1 cellular context compared by ENCODE assay signal in the genomic region with DNA sequence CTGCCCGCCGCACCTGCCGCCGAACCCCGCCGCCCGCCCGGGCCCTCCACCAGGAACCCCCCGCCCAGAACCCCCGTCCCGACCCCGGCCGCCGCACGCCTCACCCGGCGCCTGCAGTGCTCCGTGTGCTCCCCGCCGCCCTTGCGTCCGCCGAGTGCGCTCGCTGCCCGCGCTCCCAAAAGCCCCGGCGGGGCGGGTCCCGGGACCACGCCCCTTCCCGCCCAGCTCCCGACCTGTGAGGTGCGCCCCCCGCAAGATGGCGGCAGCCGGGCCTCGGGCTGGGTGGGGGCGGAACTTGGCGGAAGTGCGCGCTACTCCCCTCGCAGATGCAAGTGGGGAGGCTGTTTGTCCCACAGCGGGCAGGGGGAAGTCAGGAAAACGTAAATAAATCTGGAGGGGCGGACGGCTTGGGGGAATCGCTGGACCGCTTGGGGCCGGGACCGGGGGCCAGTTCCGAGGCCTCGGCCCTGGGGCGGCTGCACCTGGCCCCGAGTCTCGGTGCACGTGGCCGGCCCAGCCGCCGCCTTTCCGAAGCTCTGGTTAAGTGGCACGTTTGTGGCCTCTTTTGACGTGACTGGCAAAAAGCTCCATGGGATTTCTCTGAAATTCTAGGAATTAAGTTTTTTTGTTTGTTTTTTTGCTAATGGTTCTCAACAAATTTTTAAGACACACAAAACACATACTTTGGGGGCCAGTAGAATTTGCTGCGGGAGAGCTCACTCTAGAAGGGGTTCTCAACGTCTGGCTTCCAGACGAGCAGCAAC.
TF ChIP-seq lines count a peak whose summit lies in the region.

Gene EZR (minus strand): TSS at position 156 of the 764 bp plus-strand sequence. CDS start 1,275 bp downstream, outside the sequence.

TF ChIP-seq in K562, 482 proteins besides CTCF, POLR2A, EP300 and RAD21 (continued from another document and continues in another):
- TF ChIP-seq, protein P1, sequence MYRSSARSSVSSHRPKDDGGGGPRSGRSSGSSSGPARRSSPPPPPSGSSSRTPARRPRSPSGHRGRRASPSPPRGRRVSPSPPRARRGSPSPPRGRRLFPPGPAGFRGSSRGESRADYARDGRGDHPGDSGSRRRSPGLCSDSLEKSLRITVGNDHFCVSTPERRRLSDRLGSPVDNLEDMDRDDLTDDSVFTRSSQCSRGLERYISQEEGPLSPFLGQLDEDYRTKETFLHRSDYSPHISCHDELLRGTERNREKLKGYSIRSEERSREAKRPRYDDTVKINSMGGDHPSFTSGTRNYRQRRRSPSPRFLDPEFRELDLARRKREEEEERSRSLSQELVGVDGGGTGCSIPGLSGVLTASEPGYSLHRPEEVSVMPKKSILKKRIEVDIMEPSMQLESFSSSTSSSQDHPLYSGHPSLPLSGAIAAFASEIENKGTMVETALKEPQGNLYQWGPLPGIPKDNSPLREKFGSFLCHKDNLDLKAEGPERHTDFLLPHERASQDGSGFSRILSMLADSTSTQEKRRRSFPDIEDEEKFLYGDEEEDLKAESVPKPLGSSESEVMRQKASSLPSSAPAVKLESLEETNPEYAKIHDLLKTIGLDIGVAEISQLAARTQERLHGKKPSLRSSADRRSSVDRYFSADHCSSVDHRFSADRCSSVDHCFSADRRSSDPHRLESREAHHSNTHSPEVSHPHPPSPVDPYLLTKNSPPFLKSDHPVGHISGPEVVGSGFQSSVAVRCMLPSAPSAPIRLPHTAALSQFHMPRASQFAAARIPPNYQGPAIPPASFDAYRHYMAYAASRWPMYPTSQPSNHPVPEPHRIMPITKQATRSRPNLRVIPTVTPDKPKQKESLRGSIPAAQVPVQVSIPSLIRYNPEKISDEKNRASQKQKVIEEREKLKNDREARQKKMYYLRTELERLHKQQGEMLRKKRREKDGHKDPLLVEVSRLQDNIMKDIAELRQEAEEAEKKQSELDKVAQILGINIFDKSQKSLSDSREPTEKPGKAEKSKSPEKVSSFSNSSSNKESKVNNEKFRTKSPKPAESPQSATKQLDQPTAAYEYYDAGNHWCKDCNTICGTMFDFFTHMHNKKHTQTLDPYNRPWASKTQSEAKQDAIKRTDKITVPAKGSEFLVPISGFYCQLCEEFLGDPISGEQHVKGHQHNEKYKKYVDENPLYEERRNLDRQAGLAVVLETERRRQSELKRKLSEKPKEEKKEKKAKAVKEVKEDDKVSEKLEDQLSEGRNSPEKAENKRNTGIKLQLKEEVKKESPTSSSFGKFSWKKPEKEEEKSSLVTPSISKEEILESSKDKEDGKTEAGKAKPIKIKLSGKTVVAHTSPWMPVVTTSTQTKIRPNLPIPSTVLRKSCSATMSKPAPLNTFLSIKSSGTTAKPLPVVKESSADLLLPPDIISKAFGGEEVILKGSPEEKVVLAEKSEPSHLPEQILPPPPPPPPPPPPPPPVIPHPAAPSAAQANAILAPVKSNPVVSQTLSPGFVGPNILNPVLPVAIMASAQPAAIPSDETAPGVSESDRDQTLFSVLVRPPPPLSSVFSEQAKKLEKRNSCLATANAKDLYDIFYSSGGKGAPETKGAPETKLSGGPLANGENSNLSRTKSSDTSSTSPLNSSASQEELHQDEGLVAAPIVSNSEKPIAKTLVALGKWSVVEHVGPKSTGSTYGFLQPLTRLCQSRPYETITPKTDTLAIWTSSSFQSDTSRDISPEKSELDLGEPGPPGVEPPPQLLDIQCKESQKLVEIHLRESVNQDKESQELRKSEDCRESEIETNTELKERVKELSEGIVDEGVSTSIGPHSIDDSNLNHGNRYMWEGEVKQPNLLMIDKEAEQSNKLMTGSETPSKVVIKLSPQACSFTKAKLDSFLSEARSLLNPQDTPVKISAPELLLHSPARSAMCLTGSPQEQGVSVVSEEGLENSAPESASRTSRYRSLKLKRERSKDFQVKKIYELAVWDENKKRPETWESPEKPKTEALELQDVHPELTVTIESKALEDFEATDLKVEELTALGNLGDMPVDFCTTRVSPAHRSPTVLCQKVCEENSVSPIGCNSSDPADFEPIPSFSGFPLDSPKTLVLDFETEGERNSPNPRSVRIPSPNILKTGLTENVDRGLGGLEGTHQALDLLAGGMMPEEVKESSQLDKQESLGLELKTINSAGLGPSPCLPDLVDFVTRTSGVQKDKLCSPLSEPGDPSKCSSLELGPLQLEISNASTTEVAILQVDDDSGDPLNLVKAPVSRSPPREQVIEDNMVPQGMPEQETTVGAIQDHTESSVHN (IDR thresholded peaks at IDR 0.05; ENCODE audit: borderline replicate concordance in 1 of 2, low read depth in 1 of 2) = no peak
- TF ChIP-seq PRMT5 (CRISPR knock-in tag; IDR thresholded peaks at IDR 0.05) (peak; percentile 92), ETS2 (tag; IDR thresholded peaks at IDR 0.05; ENCODE audit: borderline replicate concordance, poor library complexity, severe bottlenecking) (no peak), POLR2H (tag; IDR thresholded peaks at IDR 0.05; ENCODE audit: low read depth) (peak; percentile 86), U2AF2 (optimal IDR thresholded peaks at IDR 0.05; ENCODE audit: low read depth, low read length) (no peak), BCOR (IDR thresholded peaks at IDR 0.05) (peak; percentile 26; the same call in 1 of the 2 replicates), MYBL2 (IDR thresholded peaks at IDR 0.05; ENCODE audit: low read depth) (no peak), MYBL2 (CRISPR knock-in tag; IDR thresholded peaks at IDR 0.05; ENCODE audit: borderline replicate concordance) (no peak), E2F8 (IDR thresholded peaks at IDR 0.05; ENCODE audit: low read depth, partially characterized antibody) (no peak), CBFA2T3 (IDR thresholded peaks at IDR 0.05) (peak; percentile 36; the same call in 1 of the 2 replicates), PCBP1 (IDR thresholded peaks at IDR 0.05; ENCODE audit: low read depth, low read length, poor library complexity, severe bottlenecking) (peak; percentile 62), FIP1L1 (IDR thresholded peaks at IDR 0.05; ENCODE audit: low read depth, low read length, poor library complexity, severe bottlenecking) (peak; percentile 43), RBM14 (IDR thresholded peaks at IDR 0.05; ENCODE audit: borderline replicate concordance, insufficient read depth, low read depth, low read length) (no peak), MTA2 (IDR thresholded peaks at IDR 0.05; ENCODE audit: low read depth) (no peak), ZNF197 (CRISPR knock-in tag; IDR thresholded peaks at IDR 0.05; ENCODE audit: low read depth) (peak; percentile 57; the same call in 1 of the 2 replicates), SIX5 (IDR thresholded peaks at IDR 0.05; ENCODE audit: borderline replicate concordance in 1 of 2, insufficient read depth in 1 of 2, low read depth in 1 of 2, low read length in 2 of 2) (no peak), CHAMP1 (IDR thresholded peaks at IDR 0.05) (peak; percentile 53; the same call in 1 of the 2 replicates), ZNF316 (IDR thresholded peaks at IDR 0.05) (no peak), RBFOX2 (IDR thresholded peaks at IDR 0.05; ENCODE audit: low read depth, low read length) (peak; percentile 94), ATF7 (IDR thresholded peaks at IDR 0.05) (peak; percentile 42; the same call in 1 of the 2 replicates), PTRF (tag; IDR thresholded peaks at IDR 0.05) (no peak), ESRRB (CRISPR knock-in tag; IDR thresholded peaks at IDR 0.05; ENCODE audit: borderline replicate concordance) (no peak), DACH1 (IDR thresholded peaks at IDR 0.05; ENCODE audit: partially characterized antibody) (peak; percentile 21), POLR3A (IDR thresholded peaks at IDR 0.05; ENCODE audit: borderline replicate concordance, extremely low read depth, insufficient read depth, insufficient read length) (no peak), ELF1 (tag; IDR thresholded peaks at IDR 0.05) (peak; percentile 87), ZBTB1 (CRISPR knock-in tag; IDR thresholded peaks at IDR 0.05; ENCODE audit: borderline replicate concordance, low read depth) (peak; percentile 74), PTBP1 (IDR thresholded peaks at IDR 0.05; ENCODE audit: low read depth, low read length) (no peak), NFATC3 (IDR thresholded peaks at IDR 0.05) (no peak), ZNF133 (CRISPR knock-in tag; IDR thresholded peaks at IDR 0.05) (no peak), ZNF41 (CRISPR knock-in tag; conservative IDR thresholded peaks at IDR 0.05) (no peak; the same call in 1 of the 2 replicates), ARID3B (CRISPR knock-in tag; IDR thresholded peaks at IDR 0.05; ENCODE audit: borderline replicate concordance) (no peak)
- TF ChIP-seq, protein P2, sequence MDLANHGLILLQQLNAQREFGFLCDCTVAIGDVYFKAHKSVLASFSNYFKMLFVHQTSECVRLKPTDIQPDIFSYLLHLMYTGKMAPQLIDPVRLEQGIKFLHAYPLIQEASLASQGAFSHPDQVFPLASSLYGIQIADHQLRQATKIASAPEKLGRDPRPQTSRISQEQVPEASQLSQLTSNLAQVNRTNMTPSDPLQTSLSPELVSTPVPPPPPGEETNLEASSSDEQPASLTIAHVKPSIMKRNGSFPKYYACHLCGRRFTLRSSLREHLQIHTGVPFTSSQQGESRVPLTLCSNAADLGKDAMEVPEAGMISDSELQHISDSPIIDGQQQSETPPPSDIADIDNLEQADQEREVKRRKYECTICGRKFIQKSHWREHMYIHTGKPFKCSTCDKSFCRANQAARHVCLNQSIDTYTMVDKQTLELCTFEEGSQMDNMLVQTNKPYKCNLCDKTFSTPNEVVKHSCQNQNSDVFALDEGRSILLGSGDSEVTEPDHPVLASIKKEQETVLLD (IDR thresholded peaks at IDR 0.05) = peak; percentile 53; the same call in 1 of the 2 replicates
- TF ChIP-seq, protein P3, sequence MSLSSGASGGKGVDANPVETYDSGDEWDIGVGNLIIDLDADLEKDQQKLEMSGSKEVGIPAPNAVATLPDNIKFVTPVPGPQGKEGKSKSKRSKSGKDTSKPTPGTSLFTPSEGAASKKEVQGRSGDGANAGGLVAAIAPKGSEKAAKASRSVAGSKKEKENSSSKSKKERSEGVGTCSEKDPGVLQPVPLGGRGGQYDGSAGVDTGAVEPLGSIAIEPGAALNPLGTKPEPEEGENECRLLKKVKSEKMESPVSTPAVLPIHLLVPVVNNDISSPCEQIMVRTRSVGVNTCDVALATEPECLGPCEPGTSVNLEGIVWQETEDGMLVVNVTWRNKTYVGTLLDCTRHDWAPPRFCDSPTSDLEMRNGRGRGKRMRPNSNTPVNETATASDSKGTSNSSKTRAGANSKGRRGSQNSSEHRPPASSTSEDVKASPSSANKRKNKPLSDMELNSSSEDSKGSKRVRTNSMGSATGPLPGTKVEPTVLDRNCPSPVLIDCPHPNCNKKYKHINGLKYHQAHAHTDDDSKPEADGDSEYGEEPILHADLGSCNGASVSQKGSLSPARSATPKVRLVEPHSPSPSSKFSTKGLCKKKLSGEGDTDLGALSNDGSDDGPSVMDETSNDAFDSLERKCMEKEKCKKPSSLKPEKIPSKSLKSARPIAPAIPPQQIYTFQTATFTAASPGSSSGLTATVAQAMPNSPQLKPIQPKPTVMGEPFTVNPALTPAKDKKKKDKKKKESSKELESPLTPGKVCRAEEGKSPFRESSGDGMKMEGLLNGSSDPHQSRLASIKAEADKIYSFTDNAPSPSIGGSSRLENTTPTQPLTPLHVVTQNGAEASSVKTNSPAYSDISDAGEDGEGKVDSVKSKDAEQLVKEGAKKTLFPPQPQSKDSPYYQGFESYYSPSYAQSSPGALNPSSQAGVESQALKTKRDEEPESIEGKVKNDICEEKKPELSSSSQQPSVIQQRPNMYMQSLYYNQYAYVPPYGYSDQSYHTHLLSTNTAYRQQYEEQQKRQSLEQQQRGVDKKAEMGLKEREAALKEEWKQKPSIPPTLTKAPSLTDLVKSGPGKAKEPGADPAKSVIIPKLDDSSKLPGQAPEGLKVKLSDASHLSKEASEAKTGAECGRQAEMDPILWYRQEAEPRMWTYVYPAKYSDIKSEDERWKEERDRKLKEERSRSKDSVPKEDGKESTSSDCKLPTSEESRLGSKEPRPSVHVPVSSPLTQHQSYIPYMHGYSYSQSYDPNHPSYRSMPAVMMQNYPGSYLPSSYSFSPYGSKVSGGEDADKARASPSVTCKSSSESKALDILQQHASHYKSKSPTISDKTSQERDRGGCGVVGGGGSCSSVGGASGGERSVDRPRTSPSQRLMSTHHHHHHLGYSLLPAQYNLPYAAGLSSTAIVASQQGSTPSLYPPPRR (CRISPR knock-in tag; IDR thresholded peaks at IDR 0.05; ENCODE audit: borderline replicate concordance) = no peak
